ENCODE assay signal across 8 cellular contexts in the genomic region with DNA sequence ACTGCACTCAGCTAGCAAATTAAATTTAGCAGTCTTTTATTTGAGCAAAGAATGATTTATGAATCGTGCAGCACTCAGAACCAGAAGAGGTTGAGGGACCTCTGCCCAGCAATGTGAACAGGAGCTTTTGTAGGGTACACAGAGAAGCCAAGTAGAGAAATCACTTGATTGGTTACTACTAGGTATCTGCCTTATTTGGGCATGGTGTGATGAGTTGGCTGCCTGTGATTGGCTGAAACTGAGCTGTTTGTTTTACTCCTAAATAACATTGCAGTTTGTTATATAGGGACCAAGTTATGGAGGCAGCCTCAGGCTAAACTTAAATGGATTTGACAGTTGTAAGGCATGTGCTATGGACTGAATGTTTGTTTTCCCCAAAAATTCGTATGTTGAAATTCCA.
"Had no signal": no experiment of that assay in that cellular context is flagged by ENCODE, and none has a peak within 500 bp of the region (broad histone marks: within the 10 kb centered on the region; RNA-seq: fewer than 3 reads in every experiment).

No MANE protein-coding gene starts in this region.

- H2AFZ ChIP-seq: GM23338 had no signal

- H3K9me3 ChIP-seq: HAP-1 had no signal

- DNase-seq: H7, HFFc6, Karpas-422, KBM-7 had no signal

- H3K4me1 Mint-ChIP-seq: IgD-negative memory B cell had no signal

- H3K36me3 Mint-ChIP-seq: IgD-negative memory B cell had no signal

- H3K27ac ChIP-seq: KMS-11 had no signal

- H3K9ac ChIP-seq: KMS-11 had no signal

- H3K4me3 Mint-ChIP-seq: GM23338, HFFc6, IgD-negative memory B cell had no signal

- H3K4me1 ChIP-seq: HAP-1 had no signal

- H3K36me3 ChIP-seq: HAP-1 had no signal

- H3K4me2 ChIP-seq: GM23338, KMS-11 had no signal

- ATAC-seq: GM23338 had no signal

- H3K4me3 ChIP-seq: GM23338, HAP-1 had no signal

- H3K27ac Mint-ChIP-seq: GM23338, HFFc6, IgD-negative memory B cell had no signal

- H3K9me3 Mint-ChIP-seq: GM23338, HFFc6, IgD-negative memory B cell had no signal
